8 cellular contexts compared by ENCODE assay signal in the genomic region with DNA sequence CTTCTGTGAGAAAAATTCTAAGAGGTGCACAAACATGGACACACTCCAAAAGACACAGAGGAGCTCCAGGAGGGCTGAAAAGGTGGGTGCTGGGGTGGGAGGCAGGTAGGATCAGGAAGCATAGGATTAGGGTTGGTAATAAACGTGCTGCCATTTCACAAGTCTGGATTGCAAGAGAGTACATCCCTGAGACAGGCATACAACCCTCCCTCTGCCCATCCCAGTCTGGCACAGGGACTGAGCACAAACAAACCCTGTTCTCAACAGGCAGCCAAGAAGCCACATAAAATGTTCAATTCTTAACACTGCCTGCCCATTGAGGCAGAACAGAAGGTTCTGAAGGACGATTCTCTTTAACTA. TPM values are rescaled to one million over a fixed set of nuclear protein-coding genes. Genes with fewer than 3 reads are reported as not detected.
DNase-seq lines count a peak whose midpoint lies in the region; ATAC-seq lines count a peak whose summit lies in the region.

No MANE protein-coding gene starts in this region.

- ATAC-seq in HG02981 (IDR thresholded peaks at IDR 0.05; ENCODE audit: unreplicated experiment) = peak; percentile 16

- DNase-seq in NCI-H2196 (lab: John Stamatoyannopoulos, UW; ENCODE audit: unreplicated experiment) = peak; percentile 71
- DNase-seq in NCI-H2196 treated with DMSO at 0.1 percent for 48 hours (lab: John Stamatoyannopoulos, UW; ENCODE audit: unreplicated experiment) = no peak
- DNase-seq in NCI-H1417 (lab: John Stamatoyannopoulos, UW) = no peak
- DNase-seq in NCI-H146 treated with DMSO at 0.1 percent for 48 hours (lab: John Stamatoyannopoulos, UW; ENCODE audit: unreplicated experiment) = no peak
- no peak for DNase-seq in activated CD4-positive, alpha-beta T cell treated with anti-CD3 and anti-CD28 coated beads for 48 hours

- H3K36me3 ChIP-seq in mesodermal cell (ENCODE audit: control insufficient read depth, insufficient read depth, low read length) = peaks cover 2% of the 10 kb centered on the region

- H3K27ac ChIP-seq in mesodermal cell (ENCODE audit: low read depth, low read length, severe bottlenecking) = peak overlapping the region; percentile 97

- peak overlapping the region; percentile 78 for H3K4me3 Mint-ChIP-seq in activated naive CD8-positive, alpha-beta T cell

- H3K9me3 ChIP-seq in mesodermal cell (ENCODE audit: control insufficient read depth, low read length) = no peaks in the 10 kb centered on the region

- H3K4me3 ChIP-seq in mesodermal cell (ENCODE audit: extremely low read depth, insufficient read depth, low read length, poor library complexity, severe bottlenecking) = no peak overlapping the region

- H3K9me3 Mint-ChIP-seq in activated naive CD8-positive, alpha-beta T cell (ENCODE audit: low read depth) = no peaks in the 10 kb centered on the region

- peaks cover 34% of the 10 kb centered on the region for H3K4me1 ChIP-seq in mesodermal cell (ENCODE audit: control insufficient read depth, insufficient read depth, low read length, poor library complexity, severe bottlenecking)

- no peaks in the 10 kb centered on the region for H3K36me3 Mint-ChIP-seq in activated naive CD8-positive, alpha-beta T cell

- no peaks in the 10 kb centered on the region for H3K27me3 Mint-ChIP-seq in activated naive CD8-positive, alpha-beta T cell

- peaks cover 56% of the 10 kb centered on the region for H3K4me1 Mint-ChIP-seq in activated naive CD8-positive, alpha-beta T cell (ENCODE audit: low read depth)

- WGBS in mesodermal cell (ENCODE audit: insufficient coverage in 2 of 2), 2 experiments = 90 to 100% methylated on average over 1 to 2 of the region's 2 CpGs

- H3K27ac Mint-ChIP-seq in activated naive CD8-positive, alpha-beta T cell = peak overlapping the region; percentile 93

RNA-seq across cellular contexts. Expression of gene SLC35F2, which starts 18.5 kb away (rescaled TPM):
- 25.5 TPM for polyA plus RNA-seq in mesodermal cell (2013, experiment 1 of 2)
- 27.3 TPM for polyA plus RNA-seq in mesodermal cell (2013, experiment 2 of 2)
